19 cellular contexts compared by ENCODE assay signal in genomic region chr7:70044064-70044463, GRCh38.
A peak's percentile ranks its signal among the peaks of the same experiment; 100 is the strongest.
DNase-seq lines count a peak whose midpoint lies in the region; ATAC-seq and TF ChIP-seq lines count a peak whose summit lies in the region.
"Had no signal": no experiment of that assay in that cellular context is flagged by ENCODE, and none has a peak within 500 bp of the region (broad histone marks: within the 10 kb centered on the region; RNA-seq: fewer than 3 reads in every experiment).

No MANE protein-coding gene starts in this region.

- H3K23ac ChIP-seq in mesendoderm (ENCODE audit: low read length), result no peak overlapping the region

- no peaks in the 10 kb centered on the region for H3K9me2 ChIP-seq in PC-9 (ENCODE audit: insufficient read depth)

- no peak overlapping the region for H3K4me3 ChIP-seq in mesendoderm (ENCODE audit: low read length)
- no peak overlapping the region for H3K4me3 ChIP-seq in PC-9
- H3K4me3 ChIP-seq: gastroesophageal sphincter, ovary, right atrium auricular region, upper lobe of right lung had no signal

- no peak overlapping the region for H2AK5ac ChIP-seq in mesendoderm (ENCODE audit: low read length)

- H2AFZ ChIP-seq in PC-9, result no peak overlapping the region

- H3K4me2 ChIP-seq in mesendoderm (ENCODE audit: low read length) (no peak overlapping the region), PC-9 (no peak overlapping the region)
- H3K4me2 ChIP-seq: KMS-11 had no signal

- no peak overlapping the region for H4K5ac ChIP-seq in mesendoderm (ENCODE audit: low read length)

- no peak overlapping the region for H3K9ac ChIP-seq in mesendoderm (ENCODE audit: low read length)
- H3K9ac ChIP-seq: KMS-11 had no signal

- no peaks in the 10 kb centered on the region for H3K36me3 ChIP-seq in mesendoderm (ENCODE audit: control insufficient read depth, insufficient read depth, low read length)
- no peaks in the 10 kb centered on the region for H3K36me3 ChIP-seq in PC-9 (ENCODE audit: low read depth)
- H3K36me3 ChIP-seq: gastroesophageal sphincter, ovary, right atrium auricular region, upper lobe of right lung had no signal

- H3K4ac ChIP-seq in mesendoderm (ENCODE audit: low read depth, low read length), result no peak overlapping the region

- BruUV-seq in PC-9 (replicated peaks; lab: Mats Ljungman, UMichigan), result no TSS peak

- intact Hi-C loops in PC-9 (cut with micrococcal nuclease; ENCODE audit: unreplicated experiment), result no loop called here

- WGBS in mesendoderm (ENCODE audit: extremely low coverage, insufficient coverage, low lambda C conversion rate), result no CpG with 5 or more reads among the region's 1 CpG

- H3F3A ChIP-seq in PC-9 (ENCODE audit: insufficient read depth, low read depth), result no peaks in the 10 kb centered on the region

- POLR2A ChIA-PET in PC-9 (lab: Charles Lee; ENCODE audit: unreplicated experiment), result no interaction called here

- no peaks in the 10 kb centered on the region for H3K9me3 ChIP-seq in PC-9 (ENCODE audit: insufficient read depth, low read depth)
- H3K9me3 ChIP-seq: gastroesophageal sphincter, ovary, right atrium auricular region, upper lobe of right lung had no signal

- no peak overlapping the region for H4K8ac ChIP-seq in mesendoderm (ENCODE audit: low read depth, low read length)

- ATAC-seq in SK-N-SH treated with all-trans-retinoic acid at 6 μM for 48 hours, result peak; percentile 49
- no peak for ATAC-seq in HG03342 (IDR thresholded peaks at IDR 0.05; ENCODE audit: unreplicated experiment)
- ATAC-seq: gastroesophageal sphincter, natural killer cell, upper lobe of right lung had no signal

- H3K79me1 ChIP-seq in mesendoderm (ENCODE audit: low read length), result no peaks in the 10 kb centered on the region

- no peak overlapping the region for H3K18ac ChIP-seq in mesendoderm (ENCODE audit: low read length)

- H3K79me2 ChIP-seq in mesendoderm (ENCODE audit: control insufficient read depth, insufficient read depth, low read length) (no peaks in the 10 kb centered on the region), PC-9 (ENCODE audit: low read depth) (no peaks in the 10 kb centered on the region)

- H3K27ac ChIP-seq in mesendoderm (ENCODE audit: low read depth, low read length), result no peak overlapping the region
- no peak overlapping the region for H3K27ac ChIP-seq in PC-9
- H3K27ac ChIP-seq: gastroesophageal sphincter, KMS-11, ovary, right atrium auricular region, RWPE1, upper lobe of right lung had no signal

- DNase-seq in DMS153 treated with DMSO at 0.1 percent for 48 hours (lab: John Stamatoyannopoulos, UW; ENCODE audit: unreplicated experiment) (peak; percentile 72), NCI-H187 (lab: John Stamatoyannopoulos, UW) (peak; percentile 48 to 58), mesendoderm (peak; percentile 37), PC-9 (no peak), activated T-cell treated with anti-CD3 and anti-CD28 coated beads for 4 hours (no peak)
- DNase-seq in activated CD4-positive, alpha-beta T cell treated with anti-CD3 and anti-CD28 coated beads for 48 hours, result no peak
- DNase-seq: activated CD4-positive, alpha-beta T cell treated with anti-CD3 and anti-CD28 coated beads for 1 hour; cerebellar nuclear complex; natural killer cell; NCI-H345; ovary; stimulated activated CD4-positive, alpha-beta T cell treated with anti-CD3 and anti-CD28 coated beads, Interleukin-15, amount 100 ng/mL, for 24 hours; upper lobe of right lung had no signal

- H3K27me3 ChIP-seq in mesendoderm (ENCODE audit: insufficient read depth, low read length, poor library complexity) (no peaks in the 10 kb centered on the region), PC-9 (ENCODE audit: insufficient read depth, low read depth) (no peaks in the 10 kb centered on the region)
- H3K27me3 ChIP-seq: gastroesophageal sphincter, ovary, right atrium auricular region, upper lobe of right lung had no signal

- no peaks in the 10 kb centered on the region for H4K20me1 ChIP-seq in PC-9 (ENCODE audit: insufficient read depth)

- H2BK5ac ChIP-seq in mesendoderm (ENCODE audit: low read length), result no peak overlapping the region

- H2BK120ac ChIP-seq in mesendoderm (ENCODE audit: low read depth, low read length), result no peak overlapping the region

- no peaks in the 10 kb centered on the region for H3K4me1 ChIP-seq in mesendoderm (ENCODE audit: control insufficient read depth, low read depth, low read length)
- H3K4me1 ChIP-seq in PC-9 (replicated peaks; ENCODE audit: insufficient read depth), result no peaks in the 10 kb centered on the region
- H3K4me1 ChIP-seq: upper lobe of right lung had no signal

- CTCF ChIA-PET in PC-9 (lab: Charles Lee), result no interaction called here

- no peak for TF ChIP-seq CTCF in PC-9 (conservative IDR thresholded peaks at IDR 0.05)

- H2BK15ac ChIP-seq in mesendoderm (replicated peaks; ENCODE audit: low read depth), result no peak overlapping the region

- no peak overlapping the region for H3K56ac ChIP-seq in mesendoderm (ENCODE audit: low read length)

TF ChIP-seq in SK-N-SH treated with all-trans-retinoic acid at 6 μM for 48 hours, 23 proteins besides CTCF, POLR2A, EP300 and RAD21:
- TF ChIP-seq ISL1 (CRISPR knock-in tag; IDR thresholded peaks at IDR 0.05) (no peak), CREB5 (CRISPR knock-in tag; IDR thresholded peaks at IDR 0.05; ENCODE audit: low read depth) (no peak), TSHZ2 (CRISPR knock-in tag; IDR thresholded peaks at IDR 0.05) (no peak), TOX (CRISPR knock-in tag; IDR thresholded peaks at IDR 0.05; ENCODE audit: borderline replicate concordance) (no peak), ZFP30 (CRISPR knock-in tag; IDR thresholded peaks at IDR 0.05) (no peak), CSRNP3 (CRISPR knock-in tag; IDR thresholded peaks at IDR 0.05) (no peak), ARNTL (CRISPR knock-in tag; IDR thresholded peaks at IDR 0.05; ENCODE audit: borderline replicate concordance, low read depth) (no peak), ZC3H10 (CRISPR knock-in tag; IDR thresholded peaks at IDR 0.05) (no peak), ZNF8 (CRISPR knock-in tag; IDR thresholded peaks at IDR 0.05) (no peak), BACH2 (CRISPR knock-in tag; IDR thresholded peaks at IDR 0.05; ENCODE audit: borderline replicate concordance) (no peak), CSDC2 (CRISPR knock-in tag; IDR thresholded peaks at IDR 0.05) (no peak), RARB (CRISPR knock-in tag; IDR thresholded peaks at IDR 0.05) (no peak), ZNF70 (CRISPR knock-in tag; IDR thresholded peaks at IDR 0.05) (no peak), GLIS3 (CRISPR knock-in tag; IDR thresholded peaks at IDR 0.05) (no peak)

Comparison
In these comparisons a context has a peak if more than half of its experiments do, and no peak if none do; other contexts are left out.
1. DNase-seq: peak in DMS153 treated with DMSO at 0.1 percent for 48 hours (single experiment), NCI-H187 (2 of 2) and mesendoderm (single experiment); none in activated CD4-positive, alpha-beta T cell treated with anti-CD3 and anti-CD28 coated beads for 48 hours (single experiment), PC-9 (0 of 2) and activated T-cell treated with anti-CD3 and anti-CD28 coated beads for 4 hours (single experiment).